ENCODE assay signal across 24 cellular contexts in genomic region chr7:11548532-11548931, GRCh38.
DNase-seq lines count a peak whose midpoint lies in the region; FAIRE-seq and TF ChIP-seq lines count a peak whose summit lies in the region.
"Had no signal": no experiment of that assay in that cellular context is flagged by ENCODE, and none has a peak within 500 bp of the region (broad histone marks: within the 10 kb centered on the region; RNA-seq: fewer than 3 reads in every experiment).

No MANE protein-coding gene starts in this region.

- H3K27ac Mint-ChIP-seq in astrocyte (ENCODE audit: unreplicated experiment), result no peak overlapping the region
- H3K27ac Mint-ChIP-seq in activated naive CD4-positive, alpha-beta T cell treated with anti-CD3 and anti-CD28 coated beads, Interleukin-2, amount 10 ng/mL, durations not matched to agents 7 days and 5 days, result no peak overlapping the region
- H3K27ac Mint-ChIP-seq: CD4-positive, alpha-beta memory T cell; H9; IgD-negative memory B cell had no signal

- H3K9ac ChIP-seq in astrocyte (ENCODE audit: low read length), result no peak overlapping the region

- H3K9me3 ChIP-seq in astrocyte (ENCODE audit: insufficient read depth, low read depth, low read length), result no peaks in the 10 kb centered on the region
- H3K9me3 ChIP-seq: SJCRH30 had no signal

- H3K4me1 Mint-ChIP-seq in astrocyte (ENCODE audit: low read depth, unreplicated experiment), result peaks cover 7% of the 10 kb centered on the region
- no peaks in the 10 kb centered on the region for H3K4me1 Mint-ChIP-seq in activated naive CD4-positive, alpha-beta T cell treated with anti-CD3 and anti-CD28 coated beads, Interleukin-2, amount 10 ng/mL, durations not matched to agents 7 days and 5 days
- H3K4me1 Mint-ChIP-seq: CD4-positive, alpha-beta memory T cell; IgD-negative memory B cell had no signal

- no peak overlapping the region for H3K4me3 Mint-ChIP-seq in astrocyte (ENCODE audit: unreplicated experiment)
- no peak overlapping the region for H3K4me3 Mint-ChIP-seq in activated naive CD4-positive, alpha-beta T cell treated with anti-CD3 and anti-CD28 coated beads, Interleukin-2, amount 10 ng/mL, durations not matched to agents 7 days and 5 days
- H3K4me3 Mint-ChIP-seq: CD4-positive, alpha-beta memory T cell; H9 had no signal

- H3K79me2 ChIP-seq in astrocyte (ENCODE audit: insufficient read depth, low read length), result no peaks in the 10 kb centered on the region

- H3K27me3 ChIP-seq in astrocyte (ENCODE audit: insufficient read depth, low read length), result no peaks in the 10 kb centered on the region
- H3K27me3 ChIP-seq: SJCRH30 had no signal

- no peaks in the 10 kb centered on the region for H3K4me1 ChIP-seq in astrocyte (ENCODE audit: insufficient read depth, low read length)

- H2AFZ ChIP-seq in astrocyte (ENCODE audit: low read depth, low read length), result no peak overlapping the region

- no peaks in the 10 kb centered on the region for H4K20me1 ChIP-seq in astrocyte (ENCODE audit: insufficient read depth, low read length)

- no peaks in the 10 kb centered on the region for H3K27me3 Mint-ChIP-seq in astrocyte (ENCODE audit: low read depth, unreplicated experiment)
- H3K27me3 Mint-ChIP-seq in activated naive CD4-positive, alpha-beta T cell treated with anti-CD3 and anti-CD28 coated beads, Interleukin-2, amount 10 ng/mL, durations not matched to agents 7 days and 5 days, result no peaks in the 10 kb centered on the region
- H3K27me3 Mint-ChIP-seq: CD4-positive, alpha-beta memory T cell; IgD-negative memory B cell had no signal

- CTCF ChIA-PET in activated naive CD4-positive, alpha-beta T cell treated with anti-CD3 and anti-CD28 coated beads, Interleukin-2, amount 10 ng/mL, durations not matched to agents 7 days and 5 days (lab: Charles Lee), result no interaction called here

- no peaks in the 10 kb centered on the region for H3K36me3 Mint-ChIP-seq in astrocyte (ENCODE audit: low read depth, unreplicated experiment)
- no peaks in the 10 kb centered on the region for H3K36me3 Mint-ChIP-seq in activated naive CD4-positive, alpha-beta T cell treated with anti-CD3 and anti-CD28 coated beads, Interleukin-2, amount 10 ng/mL, durations not matched to agents 7 days and 5 days
- H3K36me3 Mint-ChIP-seq: CD4-positive, alpha-beta memory T cell; IgD-negative memory B cell had no signal

- H3K4me3 ChIP-seq in astrocyte (ENCODE audit: insufficient read depth, low read depth, low read length), result no peak overlapping the region
- no peak overlapping the region for H3K4me3 ChIP-seq in fibroblast of mammary gland (ENCODE audit: control insufficient read depth, low read depth, low read length)
- H3K4me3 ChIP-seq: GM12878, SJCRH30 had no signal

- TF ChIP-seq CTCF in astrocyte (IDR thresholded peaks at IDR 0.05; ENCODE audit: insufficient read depth, low read depth, low read length), result no peak
- TF ChIP-seq CTCF in fibroblast of mammary gland (conservative IDR thresholded peaks at IDR 0.05; ENCODE audit: control insufficient read depth, insufficient read depth, low read depth, low read length), result no peak

- H3K4me2 ChIP-seq in astrocyte (ENCODE audit: low read length), result no peak overlapping the region

- DNase-seq in DMS53 (lab: John Stamatoyannopoulos, UW) (peak; percentile 53), DMS53 treated with DMSO at 0.1 percent for 48 hours (lab: John Stamatoyannopoulos, UW; ENCODE audit: unreplicated experiment) (no peak), astrocyte (ENCODE audit: low read depth) (no peak), fibroblast of mammary gland (ENCODE audit: low read depth) (peak; percentile 73), renal cortical epithelial cell (ENCODE audit: low read depth) (peak; percentile 18), UCSD-AML1 (lab: John Stamatoyannopoulos, UW; ENCODE audit: unreplicated experiment) (no peak), GOT3 (lab: John Stamatoyannopoulos, UW) (no peak)
- DNase-seq in activated naive CD4-positive, alpha-beta T cell treated with anti-CD3 and anti-CD28 coated beads, Interleukin-2, amount 10 ng/mL, durations not matched to agents 7 days and 5 days, result no peak
- DNase-seq: CD4-positive, alpha-beta memory T cell; DND-41; GDM1; H9; Kasumi-1; MV-4-11; NCI-H1436; NCI-H2029; NCI-H2171 treated with DMSO at 0.1 percent for 48 hours; NCI-H748 treated with DMSO at 0.1 percent for 48 hours; SJCRH30 had no signal

- H3K36me3 ChIP-seq in astrocyte (ENCODE audit: insufficient read depth, low read length), result no peaks in the 10 kb centered on the region
- H3K36me3 ChIP-seq: SJCRH30 had no signal

- peak; percentile 20 for FAIRE-seq in astrocyte (lab: Jason Lieb, UNC)
- FAIRE-seq: GM12878, GM18507, HTR-8/SVneo had no signal

- peaks cover 3% of the 10 kb centered on the region for H3K9me3 Mint-ChIP-seq in astrocyte (ENCODE audit: unreplicated experiment)
- H3K9me3 Mint-ChIP-seq in activated naive CD4-positive, alpha-beta T cell treated with anti-CD3 and anti-CD28 coated beads, Interleukin-2, amount 10 ng/mL, durations not matched to agents 7 days and 5 days, result peaks cover 2% of the 10 kb centered on the region

- no peak overlapping the region for H3K27ac ChIP-seq in astrocyte (ENCODE audit: low read depth, low read length)
- H3K27ac ChIP-seq: 22Rv1, SJCRH30 had no signal

Comparison
In these comparisons a context has a peak if more than half of its experiments do, and no peak if none do; other contexts are left out.
1. DNase-seq: peak in DMS53 (single experiment), fibroblast of mammary gland (single experiment) and renal cortical epithelial cell (single experiment); none in DMS53 treated with DMSO at 0.1 percent for 48 hours (single experiment), astrocyte (single experiment), activated naive CD4-positive, alpha-beta T cell treated with anti-CD3 and anti-CD28 coated beads, Interleukin-2, amount 10 ng/mL, durations not matched to agents 7 days and 5 days (single experiment), UCSD-AML1 (single experiment) and GOT3 (single experiment).